1 cellular context compared by ENCODE assay signal in genomic region chr12:121227294-121227693, GRCh38.
TF ChIP-seq lines count a peak whose summit lies in the region.

No MANE protein-coding gene starts in this region.

TF ChIP-seq in GM12878, 131 proteins besides CTCF, POLR2A, EP300 and RAD21:
- TF ChIP-seq CEBPB (IDR thresholded peaks at IDR 0.05; ENCODE audit: borderline replicate concordance in 1 of 2, low read depth in 2 of 2, low read length in 2 of 2): no peak
- no peak for TF ChIP-seq TAF1 (IDR thresholded peaks at IDR 0.05; ENCODE audit: borderline replicate concordance, low read depth, low read length)
- peak; percentile 69; the same call in 1 of the 2 replicates for TF ChIP-seq TCF12 (IDR thresholded peaks at IDR 0.05; ENCODE audit: low read depth, low read length)
- no peak for TF ChIP-seq SIN3A (IDR thresholded peaks at IDR 0.05; ENCODE audit: low read depth, low read length)
- TF ChIP-seq SREBF1 (IDR thresholded peaks at IDR 0.05; ENCODE audit: low read length): no peak
- peak; percentile 53; the same call in 1 of the 2 replicates for TF ChIP-seq ZNF687 (IDR thresholded peaks at IDR 0.05)
- no peak for TF ChIP-seq ZNF384 (IDR thresholded peaks at IDR 0.05; ENCODE audit: borderline replicate concordance, low read depth, low read length)
- peak; percentile 33; the same call in 1 of the 2 replicates for TF ChIP-seq TCF3 (IDR thresholded peaks at IDR 0.05; ENCODE audit: borderline replicate concordance, insufficient read depth, low read depth, low read length)
- peak; percentile 66; the same call in 1 of the 2 replicates for TF ChIP-seq IKZF1 (conservative IDR thresholded peaks at IDR 0.05)
- TF ChIP-seq EED (IDR thresholded peaks at IDR 0.05; ENCODE audit: low read depth): peak; percentile 16; the same call in 1 of the 2 replicates
- TF ChIP-seq PKNOX1 (IDR thresholded peaks at IDR 0.05): 0 out of 2 replicates have a peak, but pooled peaks have one; percentile 16
- no peak for TF ChIP-seq USF1 (IDR thresholded peaks at IDR 0.05; ENCODE audit: borderline replicate concordance, extremely low read length, insufficient read depth, low read depth, low read length)
- TF ChIP-seq ZBTB11 (CRISPR knock-in tag; IDR thresholded peaks at IDR 0.05): no peak
- no peak for TF ChIP-seq NFXL1 (IDR thresholded peaks at IDR 0.05; ENCODE audit: borderline replicate concordance)
- TF ChIP-seq NR2F1 (conservative IDR thresholded peaks at IDR 0.05): no peak
- TF ChIP-seq MTA2 (IDR thresholded peaks at IDR 0.05; ENCODE audit: low read depth): peak; percentile 17; the same call in 1 of the 2 replicates
- TF ChIP-seq NBN (IDR thresholded peaks at IDR 0.05): no peak
- peak; percentile 61; the same call in 1 of the 2 replicates for TF ChIP-seq RELB (IDR thresholded peaks at IDR 0.05; ENCODE audit: low read depth)
- TF ChIP-seq BHLHE40 (IDR thresholded peaks at IDR 0.05; ENCODE audit: borderline replicate concordance in 1 of 2, low read depth in 2 of 2, low read length in 1 of 2): peak in 1 of 2 experiments; percentile 27; a peak in 1 of 4 replicates
- TF ChIP-seq MEF2B (IDR thresholded peaks at IDR 0.05; ENCODE audit: partially characterized antibody, poor library complexity, severe bottlenecking): peak; percentile 43
- no peak for TF ChIP-seq CHD4 (IDR thresholded peaks at IDR 0.05)
- no peak for TF ChIP-seq ZBTB4 (CRISPR knock-in tag; IDR thresholded peaks at IDR 0.05)
- no peak for TF ChIP-seq BCL3 (IDR thresholded peaks at IDR 0.05; ENCODE audit: borderline replicate concordance, insufficient read depth, low read depth, low read length, poor library complexity, severe bottlenecking)
- TF ChIP-seq POU2F2 (IDR thresholded peaks at IDR 0.05; ENCODE audit: borderline replicate concordance, low read depth, low read length): peak; percentile 69; the same call in 2 of the 3 replicates
- peak; percentile 59; a peak in 3 of 4 replicates for TF ChIP-seq IKZF2 (IDR thresholded peaks at IDR 0.05)
- TF ChIP-seq SRF (IDR thresholded peaks at IDR 0.05; ENCODE audit: low read depth in 2 of 2, low read length in 2 of 2): no peak
- TF ChIP-seq TARDBP (IDR thresholded peaks at IDR 0.05; ENCODE audit: borderline replicate concordance): no peak
- TF ChIP-seq POLR2AphosphoS5 (IDR thresholded peaks at IDR 0.05; ENCODE audit: low read length): 0 out of 2 replicates have a peak, but pooled peaks have one; percentile 44
- 0 out of 2 replicates have a peak, but pooled peaks have one; percentile 34 for TF ChIP-seq POLR2AphosphoS2 (IDR thresholded peaks at IDR 0.05; ENCODE audit: low read depth, low read length)
